Comparison of ENCODE assay signal across 1 cellular context in the genomic region with DNA sequence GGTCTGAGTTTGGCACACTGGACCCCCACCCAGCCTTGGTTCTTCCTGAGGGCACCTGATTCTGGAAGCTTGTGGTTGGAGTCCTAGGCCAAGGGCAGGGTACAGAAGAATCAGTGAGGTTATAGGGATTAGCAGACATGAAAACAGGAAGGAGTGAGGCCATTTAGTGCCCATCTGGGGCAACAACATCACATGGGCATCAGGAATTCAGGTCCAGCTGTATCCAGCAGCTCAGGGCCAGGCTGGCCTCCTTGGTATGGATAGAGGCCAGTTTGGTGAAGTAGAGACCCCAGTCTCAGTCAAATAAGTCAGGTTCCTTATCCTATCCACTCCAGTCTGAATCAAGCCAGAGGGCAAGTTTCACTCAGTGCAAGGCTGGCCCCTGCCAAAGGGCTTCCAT.
TF ChIP-seq lines count a peak whose summit lies in the region.

No MANE protein-coding gene starts in this region.

TF ChIP-seq in HCT116, 20 proteins besides CTCF, POLR2A, EP300 and RAD21:
- TF ChIP-seq, protein P1, sequence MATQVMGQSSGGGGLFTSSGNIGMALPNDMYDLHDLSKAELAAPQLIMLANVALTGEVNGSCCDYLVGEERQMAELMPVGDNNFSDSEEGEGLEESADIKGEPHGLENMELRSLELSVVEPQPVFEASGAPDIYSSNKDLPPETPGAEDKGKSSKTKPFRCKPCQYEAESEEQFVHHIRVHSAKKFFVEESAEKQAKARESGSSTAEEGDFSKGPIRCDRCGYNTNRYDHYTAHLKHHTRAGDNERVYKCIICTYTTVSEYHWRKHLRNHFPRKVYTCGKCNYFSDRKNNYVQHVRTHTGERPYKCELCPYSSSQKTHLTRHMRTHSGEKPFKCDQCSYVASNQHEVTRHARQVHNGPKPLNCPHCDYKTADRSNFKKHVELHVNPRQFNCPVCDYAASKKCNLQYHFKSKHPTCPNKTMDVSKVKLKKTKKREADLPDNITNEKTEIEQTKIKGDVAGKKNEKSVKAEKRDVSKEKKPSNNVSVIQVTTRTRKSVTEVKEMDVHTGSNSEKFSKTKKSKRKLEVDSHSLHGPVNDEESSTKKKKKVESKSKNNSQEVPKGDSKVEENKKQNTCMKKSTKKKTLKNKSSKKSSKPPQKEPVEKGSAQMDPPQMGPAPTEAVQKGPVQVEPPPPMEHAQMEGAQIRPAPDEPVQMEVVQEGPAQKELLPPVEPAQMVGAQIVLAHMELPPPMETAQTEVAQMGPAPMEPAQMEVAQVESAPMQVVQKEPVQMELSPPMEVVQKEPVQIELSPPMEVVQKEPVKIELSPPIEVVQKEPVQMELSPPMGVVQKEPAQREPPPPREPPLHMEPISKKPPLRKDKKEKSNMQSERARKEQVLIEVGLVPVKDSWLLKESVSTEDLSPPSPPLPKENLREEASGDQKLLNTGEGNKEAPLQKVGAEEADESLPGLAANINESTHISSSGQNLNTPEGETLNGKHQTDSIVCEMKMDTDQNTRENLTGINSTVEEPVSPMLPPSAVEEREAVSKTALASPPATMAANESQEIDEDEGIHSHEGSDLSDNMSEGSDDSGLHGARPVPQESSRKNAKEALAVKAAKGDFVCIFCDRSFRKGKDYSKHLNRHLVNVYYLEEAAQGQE (IDR thresholded peaks at IDR 0.05; ENCODE audit: low read depth) = no peak
- TF ChIP-seq EZH2phosphoT487 (IDR thresholded peaks at IDR 0.05; ENCODE audit: borderline replicate concordance) (no peak), JUND (IDR thresholded peaks at IDR 0.05) (no peak), SRF (IDR thresholded peaks at IDR 0.05; ENCODE audit: low read depth) (no peak), FOSL1 (IDR thresholded peaks at IDR 0.05; ENCODE audit: low read depth) (no peak), ZNF274 (IDR thresholded peaks at IDR 0.05; ENCODE audit: low read depth, low read length) (no peak), YY1 (IDR thresholded peaks at IDR 0.05; ENCODE audit: extremely low read depth, insufficient replicate concordance, low read depth, low read length) (no peak), SIN3A (IDR thresholded peaks at IDR 0.05; ENCODE audit: low read depth) (no peak), EZH2 (IDR thresholded peaks at IDR 0.05) (no peak), CBX3 (IDR thresholded peaks at IDR 0.05; ENCODE audit: low read depth) (no peak), TCF7L2 (IDR thresholded peaks at IDR 0.05; ENCODE audit: borderline replicate concordance, extremely low read depth, insufficient read depth, insufficient read length) (no peak), SP1 (IDR thresholded peaks at IDR 0.05; ENCODE audit: low read depth) (no peak), POLR2AphosphoS5 (IDR thresholded peaks at IDR 0.05; ENCODE audit: low read depth, low read length) (no peak), ZFX (IDR thresholded peaks at IDR 0.05) (no peak), ELF1 (IDR thresholded peaks at IDR 0.05; ENCODE audit: borderline replicate concordance, low read depth) (no peak), EGR1 (IDR thresholded peaks at IDR 0.05; ENCODE audit: low read depth) (no peak)
- TF ChIP-seq, protein P2, sequence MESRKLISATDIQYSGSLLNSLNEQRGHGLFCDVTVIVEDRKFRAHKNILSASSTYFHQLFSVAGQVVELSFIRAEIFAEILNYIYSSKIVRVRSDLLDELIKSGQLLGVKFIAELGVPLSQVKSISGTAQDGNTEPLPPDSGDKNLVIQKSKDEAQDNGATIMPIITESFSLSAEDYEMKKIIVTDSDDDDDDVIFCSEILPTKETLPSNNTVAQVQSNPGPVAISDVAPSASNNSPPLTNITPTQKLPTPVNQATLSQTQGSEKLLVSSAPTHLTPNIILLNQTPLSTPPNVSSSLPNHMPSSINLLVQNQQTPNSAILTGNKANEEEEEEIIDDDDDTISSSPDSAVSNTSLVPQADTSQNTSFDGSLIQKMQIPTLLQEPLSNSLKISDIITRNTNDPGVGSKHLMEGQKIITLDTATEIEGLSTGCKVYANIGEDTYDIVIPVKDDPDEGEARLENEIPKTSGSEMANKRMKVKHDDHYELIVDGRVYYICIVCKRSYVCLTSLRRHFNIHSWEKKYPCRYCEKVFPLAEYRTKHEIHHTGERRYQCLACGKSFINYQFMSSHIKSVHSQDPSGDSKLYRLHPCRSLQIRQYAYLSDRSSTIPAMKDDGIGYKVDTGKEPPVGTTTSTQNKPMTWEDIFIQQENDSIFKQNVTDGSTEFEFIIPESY (IDR thresholded peaks at IDR 0.05; ENCODE audit: extremely low read depth, insufficient replicate concordance, low read length) = no peak
TF ChIP-seq in HCT116: peak in this region for 0.
